8 cellular contexts compared by ENCODE assay signal in the genomic region with DNA sequence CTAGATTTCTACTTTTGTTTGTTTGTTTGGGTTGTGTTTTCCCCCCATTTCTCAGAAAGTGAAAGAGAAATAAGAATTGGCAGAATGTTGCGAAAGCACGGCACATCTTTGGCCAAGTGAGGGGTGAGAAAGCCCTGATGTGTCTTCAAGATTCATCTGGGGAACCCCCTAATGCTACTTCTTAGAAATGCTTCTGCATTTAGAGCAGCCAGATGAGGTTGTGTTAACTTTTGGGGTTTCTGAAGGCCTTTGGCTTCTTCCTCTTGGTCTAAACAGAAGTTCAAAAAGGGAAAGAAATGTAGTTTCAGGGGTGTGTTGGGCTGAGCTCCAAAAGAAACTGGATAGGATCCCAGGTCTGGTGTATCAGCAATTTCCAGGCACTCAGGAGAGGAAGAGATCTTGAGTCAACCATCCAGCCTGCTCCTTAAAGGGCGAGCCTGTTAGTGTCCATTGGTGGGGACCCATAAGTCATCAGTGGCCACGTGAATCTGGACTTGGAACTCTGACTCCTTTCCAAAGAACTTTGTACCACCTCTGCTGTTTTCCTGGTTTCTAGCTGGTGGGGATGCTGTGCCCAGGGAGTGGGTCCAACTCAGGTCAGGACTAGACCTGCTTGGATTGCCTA. TPM values are rescaled to one million over a fixed set of nuclear protein-coding genes. Genes with fewer than 3 reads are reported as not detected.
A peak's percentile ranks its signal among the peaks of the same experiment; 100 is the strongest.
DNase-seq lines count a peak whose midpoint lies in the region; ATAC-seq and TF ChIP-seq lines count a peak whose summit lies in the region.

No MANE protein-coding gene starts in this region.

- no peak for TF ChIP-seq CTCF in AG10803 (conservative IDR thresholded peaks at IDR 0.05; ENCODE audit: low read length)
- no peak for TF ChIP-seq CTCF in WI38 (IDR thresholded peaks at IDR 0.05; ENCODE audit: low read depth, low read length)

- H3K4me3 Mint-ChIP-seq in dendritic cell treated with granulocyte-macrophage colony-stimulating factor and Interleukin-4, amounts not matched to agents 40 ng/mL and 50 ng/mL, for 4 days = peak overlapping the region; percentile 62
- peak overlapping the region; percentile 99 for H3K4me3 Mint-ChIP-seq in natural killer cell treated with Interleukin-12 subunit alpha and Interleukin-12 subunit beta and Interleukin-15 and Interleukin-18, amount 100 ng/mL, for 72 hours

- DNase-seq in AG10803 (ENCODE audit: low read depth) (peak; percentile 82), GM19240 (ENCODE audit: insufficient read length, low spot score) (peak; percentile 84), COR-L47 (lab: John Stamatoyannopoulos, UW) (no peak), NCI-H2227 (lab: John Stamatoyannopoulos, UW; ENCODE audit: unreplicated experiment) (no peak)
- DNase-seq in natural killer cell treated with Interleukin-12 subunit alpha and Interleukin-12 subunit beta and Interleukin-15 and Interleukin-18, amount 100 ng/mL, for 72 hours (ENCODE audit: low spot score) = peak; percentile 92

- peak; percentile 71 for ATAC-seq in HG03280 (IDR thresholded peaks at IDR 0.05; ENCODE audit: unreplicated experiment)
- peak; percentile 80 to 86 for ATAC-seq in natural killer cell treated with Interleukin-12 subunit alpha and Interleukin-12 subunit beta and Interleukin-15 and Interleukin-18, amount 100 ng/mL, for 72 hours

- peak overlapping the region; percentile 90 for H3K27ac Mint-ChIP-seq in dendritic cell treated with granulocyte-macrophage colony-stimulating factor and Interleukin-4, amounts not matched to agents 40 ng/mL and 50 ng/mL, for 4 days
- peak overlapping the region; percentile 97 to 98 for H3K27ac Mint-ChIP-seq in natural killer cell treated with Interleukin-12 subunit alpha and Interleukin-12 subunit beta and Interleukin-15 and Interleukin-18, amount 100 ng/mL, for 72 hours

- H3K4me1 Mint-ChIP-seq in dendritic cell treated with granulocyte-macrophage colony-stimulating factor and Interleukin-4, amounts not matched to agents 40 ng/mL and 50 ng/mL, for 4 days (ENCODE audit: low read depth) = peaks cover 97% of the 10 kb centered on the region
- H3K4me1 Mint-ChIP-seq in natural killer cell treated with Interleukin-12 subunit alpha and Interleukin-12 subunit beta and Interleukin-15 and Interleukin-18, amount 100 ng/mL, for 72 hours (ENCODE audit: low read depth in 2 of 2) = peaks cover 85 to 98% of the 10 kb centered on the region in 2 donors

- H3K4me3 ChIP-seq in AG10803 (ENCODE audit: low read length) = peak overlapping the region; percentile 11
- H3K4me3 ChIP-seq in WI38 (ENCODE audit: low read depth, low read length) = peak overlapping the region; percentile 17; the same call in 1 of the 2 replicates

- H3K9me3 Mint-ChIP-seq in dendritic cell treated with granulocyte-macrophage colony-stimulating factor and Interleukin-4, amounts not matched to agents 40 ng/mL and 50 ng/mL, for 4 days = no peaks in the 10 kb centered on the region
- no peaks in the 10 kb centered on the region for H3K9me3 Mint-ChIP-seq in natural killer cell treated with Interleukin-12 subunit alpha and Interleukin-12 subunit beta and Interleukin-15 and Interleukin-18, amount 100 ng/mL, for 72 hours

- H3K27me3 Mint-ChIP-seq in dendritic cell treated with granulocyte-macrophage colony-stimulating factor and Interleukin-4, amounts not matched to agents 40 ng/mL and 50 ng/mL, for 4 days = peaks cover 7% of the 10 kb centered on the region
- H3K27me3 Mint-ChIP-seq in natural killer cell treated with Interleukin-12 subunit alpha and Interleukin-12 subunit beta and Interleukin-15 and Interleukin-18, amount 100 ng/mL, for 72 hours = no peaks in the 10 kb centered on the region

- H3K36me3 Mint-ChIP-seq in dendritic cell treated with granulocyte-macrophage colony-stimulating factor and Interleukin-4, amounts not matched to agents 40 ng/mL and 50 ng/mL, for 4 days (ENCODE audit: low read depth) = peaks cover 76% of the 10 kb centered on the region
- H3K36me3 Mint-ChIP-seq in natural killer cell treated with Interleukin-12 subunit alpha and Interleukin-12 subunit beta and Interleukin-15 and Interleukin-18, amount 100 ng/mL, for 72 hours = peaks cover 80% of the 10 kb centered on the region

- intact Hi-C loops in dendritic cell treated with granulocyte-macrophage colony-stimulating factor and Interleukin-4, amounts not matched to agents 40 ng/mL and 50 ng/mL, for 4 days (cut with micrococcal nuclease) = loop anchor here (1.0 to 5.0 kb wide), 4 partner anchors 8 to 199 kb away; a partner anchor contains a TSS

RNA-seq across cellular contexts. Expression of a gene that starts 6.5 kb away (rescaled TPM):
- 100 to 1,000 TPM; 159 to 311 TPM for total RNA-seq in natural killer cell treated with Interleukin-12 subunit alpha and Interleukin-12 subunit beta and Interleukin-15 and Interleukin-18, amount 100 ng/mL, for 72 hours

Comparison
In these comparisons a context has a peak if more than half of its experiments do, and no peak if none do; other contexts are left out.
1. DNase-seq: peak in AG10803 (single experiment), GM19240 (single experiment) and natural killer cell treated with Interleukin-12 subunit alpha and Interleukin-12 subunit beta and Interleukin-15 and Interleukin-18, amount 100 ng/mL, for 72 hours (single experiment); none in COR-L47 (single experiment) and NCI-H2227 (single experiment).